In the genomic region with DNA sequence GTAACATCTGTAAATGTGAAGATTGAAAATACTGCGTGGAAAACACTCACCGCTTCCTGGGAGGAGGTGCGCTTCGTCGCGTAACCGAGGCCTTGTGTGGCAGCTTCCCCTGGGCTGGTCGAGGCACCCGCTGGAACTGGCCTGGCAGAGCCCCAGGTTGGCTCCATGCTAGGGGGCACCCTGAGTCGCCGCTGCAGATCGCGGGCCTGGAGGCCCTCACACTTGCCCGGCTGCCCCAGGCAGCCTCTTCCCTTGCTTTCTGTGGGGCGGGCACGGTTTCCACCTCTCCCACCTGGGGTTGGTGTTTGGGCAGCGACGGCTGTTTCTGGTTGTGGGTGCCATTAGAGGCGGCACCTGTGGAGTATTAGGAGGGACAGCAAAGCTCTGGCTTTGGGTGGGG, we compare ENCODE assay signal across 9 cellular contexts. TPM values are rescaled to one million over a fixed set of nuclear protein-coding genes. Genes with fewer than 3 reads are reported as not detected.
DNase-seq lines count a peak whose midpoint lies in the region; ATAC-seq and TF ChIP-seq lines count a peak whose summit lies in the region.
"Had no signal": no experiment of that assay in that cellular context is flagged by ENCODE, and none has a peak within 500 bp of the region (broad histone marks: within the 10 kb centered on the region; RNA-seq: fewer than 3 reads in every experiment).

No MANE protein-coding gene starts in this region.

- peaks cover 5% of the 10 kb centered on the region for H3K9me3 ChIP-seq in muscle layer of colon (ENCODE audit: low read length)

- peak overlapping the region; percentile 98 for H3K4me3 ChIP-seq in coronary artery
- peak overlapping the region; percentile 60 to 99 for H3K4me3 ChIP-seq in muscle layer of colon (ENCODE audit: low read depth in 1 of 2, low read length in 2 of 2)

- peaks cover 26% of the 10 kb centered on the region for H3K4me1 Mint-ChIP-seq in activated naive CD4-positive, alpha-beta T cell treated with anti-CD3 and anti-CD28 coated beads, Interleukin-2, amount 50 U/mL, for 24 hours
- no peaks in the 10 kb centered on the region for H3K4me1 Mint-ChIP-seq in type B pancreatic cell (ENCODE audit: unreplicated experiment)

- H3K27ac ChIP-seq in coronary artery = peak overlapping the region in 1 of 2 donors; percentile 88
- no peak overlapping the region for H3K27ac ChIP-seq in muscle layer of colon (ENCODE audit: low read depth, low read length)

- in situ Hi-C loops in GM13977 (cut with MboI; ENCODE audit: low pct_unique_long_range_greater_than_20kb, low sequenced_read_pairs, unreplicated experiment) = no loop called here

- H3K4me3 Mint-ChIP-seq in activated naive CD4-positive, alpha-beta T cell treated with anti-CD3 and anti-CD28 coated beads, Interleukin-2, amount 50 U/mL, for 24 hours = peak overlapping the region; percentile 96
- H3K4me3 Mint-ChIP-seq in type B pancreatic cell = peak overlapping the region; percentile 89

- peaks cover 18% of the 10 kb centered on the region for H3K36me3 ChIP-seq in muscle layer of colon (ENCODE audit: insufficient read depth, low read length)

- H3K9ac ChIP-seq in muscle layer of colon (ENCODE audit: low read length) = peak overlapping the region; percentile 70

- TF ChIP-seq CTCF in coronary artery (IDR thresholded peaks at IDR 0.05) = no peak
- TF ChIP-seq CTCF in type B pancreatic cell (conservative IDR thresholded peaks at IDR 0.05) = no peak
- TF ChIP-seq CTCF in GM13977 (IDR thresholded peaks at IDR 0.05; ENCODE audit: extremely low read depth, insufficient read depth, missing control alignments) = no peak

- no peaks in the 10 kb centered on the region for H3K27me3 ChIP-seq in muscle layer of colon (ENCODE audit: control insufficient read depth in 1 of 2, insufficient read depth in 2 of 2, low read length in 2 of 2)

- no peak for ATAC-seq in HG03342 (IDR thresholded peaks at IDR 0.05; ENCODE audit: unreplicated experiment)

- H3K4me1 ChIP-seq in muscle layer of colon (ENCODE audit: insufficient read depth, low read length) = peaks cover 11% of the 10 kb centered on the region

- no peak for DNase-seq in activated naive CD4-positive, alpha-beta T cell treated with Interleukin-2 at 50 U/mL for 16 hours
- DNase-seq in coronary artery (ENCODE audit: low spot score) = no peak
- no peak for DNase-seq in type B pancreatic cell (ENCODE audit: extremely low spot score, unreplicated experiment)
- no peak for DNase-seq in NCI-H2081 treated with DMSO at 0.1 percent for 48 hours (lab: John Stamatoyannopoulos, UW)
- no peak for DNase-seq in GM13977 (ENCODE audit: low spot score)
- DNase-seq: NCI-H1694 treated with DMSO at 0.1 percent for 48 hours had no signal

- H3K27me3 Mint-ChIP-seq in activated naive CD4-positive, alpha-beta T cell treated with anti-CD3 and anti-CD28 coated beads, Interleukin-2, amount 50 U/mL, for 24 hours = peaks cover 6% of the 10 kb centered on the region
- peaks cover 3% of the 10 kb centered on the region for H3K27me3 Mint-ChIP-seq in type B pancreatic cell

- peaks cover 29% of the 10 kb centered on the region for H3K36me3 Mint-ChIP-seq in activated naive CD4-positive, alpha-beta T cell treated with anti-CD3 and anti-CD28 coated beads, Interleukin-2, amount 50 U/mL, for 24 hours
- H3K36me3 Mint-ChIP-seq in type B pancreatic cell = peaks cover 34% of the 10 kb centered on the region

- H3K27ac Mint-ChIP-seq in activated naive CD4-positive, alpha-beta T cell treated with anti-CD3 and anti-CD28 coated beads, Interleukin-2, amount 50 U/mL, for 24 hours = peak overlapping the region; percentile 17
- H3K27ac Mint-ChIP-seq in type B pancreatic cell = no peak overlapping the region

- H3K9me3 Mint-ChIP-seq in activated naive CD4-positive, alpha-beta T cell treated with anti-CD3 and anti-CD28 coated beads, Interleukin-2, amount 50 U/mL, for 24 hours = peaks cover 15% of the 10 kb centered on the region
- no peaks in the 10 kb centered on the region for H3K9me3 Mint-ChIP-seq in type B pancreatic cell

RNA-seq across cellular contexts. Expression of a gene that starts 0.9 kb away (rescaled TPM):
- 3.3 and 7.8 TPM in 2 replicates for total RNA-seq in type B pancreatic cell (ENCODE audit: low replicate concordance)

RNA-seq across cellular contexts. Expression of a gene that starts 37.4 kb away (rescaled TPM):
- 4.8 and 7.2 TPM in 2 replicates for total RNA-seq in type B pancreatic cell (ENCODE audit: low replicate concordance)
